In the genomic region with DNA sequence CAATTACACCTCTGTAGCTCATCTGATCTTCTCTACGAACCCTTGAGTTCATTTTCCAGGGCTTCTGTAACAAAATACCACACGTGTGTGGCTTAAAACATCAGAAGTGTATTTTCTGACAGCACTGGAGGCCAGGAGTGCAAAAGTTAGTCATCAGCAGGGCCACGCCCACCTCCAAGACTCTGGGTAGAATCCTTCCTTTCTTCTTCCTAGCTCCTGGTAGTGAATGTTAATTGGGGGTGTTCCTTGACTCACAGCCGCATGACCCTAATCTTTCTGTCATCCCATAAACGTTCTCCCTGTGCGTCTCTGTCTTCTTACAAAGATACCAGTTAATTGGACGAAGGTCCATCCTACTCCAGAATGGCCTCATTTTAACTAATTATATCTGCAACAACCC, we compare ENCODE assay signal across 22 cellular contexts.
A peak's percentile ranks its signal among the peaks of the same experiment; 100 is the strongest.
DNase-seq lines count a peak whose midpoint lies in the region; ATAC-seq, FAIRE-seq and TF ChIP-seq lines count a peak whose summit lies in the region.
"Had no signal": no experiment of that assay in that cellular context is flagged by ENCODE, and none has a peak within 500 bp of the region (broad histone marks: within the 10 kb centered on the region; RNA-seq: fewer than 3 reads in every experiment).

No MANE protein-coding gene starts in this region.

- no peak overlapping the region for H2AFZ ChIP-seq in IMR-90 (replicated peaks; ENCODE audit: low read length, poor library complexity)

- H2AK9ac ChIP-seq in IMR-90 (replicated peaks; ENCODE audit: low read depth, low read length, poor library complexity) = no peak overlapping the region

- no peak overlapping the region for H3K14ac ChIP-seq in IMR-90 (replicated peaks; ENCODE audit: low read depth, low read length)

- no peak overlapping the region for H4K8ac ChIP-seq in IMR-90 (ENCODE audit: low read depth in 2 of 2, low read length in 2 of 2)

- POLR2A ChIA-PET in IMR-90 (lab: Charles Lee; ENCODE audit: unreplicated experiment) = no interaction called here
- POLR2A ChIA-PET in activated CD4-positive, alpha-beta memory T cell treated with anti-CD3 and anti-CD28 coated beads for 36 hours (lab: Charles Lee) = no interaction called here

- H3K27ac Mint-ChIP-seq in activated CD4-positive, alpha-beta memory T cell treated with anti-CD3 and anti-CD28 coated beads for 36 hours = no peak overlapping the region
- H3K27ac Mint-ChIP-seq: CD4-positive, alpha-beta T cell had no signal

- H3K4me3 Mint-ChIP-seq in activated CD4-positive, alpha-beta memory T cell treated with anti-CD3 and anti-CD28 coated beads for 36 hours = no peak overlapping the region
- H3K4me3 Mint-ChIP-seq: CD4-positive, alpha-beta T cell had no signal

- no peak overlapping the region for H3K27ac ChIP-seq in IMR-90 (ENCODE audit: insufficient read depth, low read length)
- H3K27ac ChIP-seq: BLaER1 had no signal

- H2BK15ac ChIP-seq in IMR-90 (ENCODE audit: low read depth, low read length) = no peak overlapping the region

- H3K36me3 ChIP-seq in IMR-90 (ENCODE audit: control insufficient read depth, insufficient read depth, low read length) (no peaks in the 10 kb centered on the region), bronchial epithelial cell (ENCODE audit: control insufficient read depth, insufficient read depth, low read length) (no peaks in the 10 kb centered on the region)
- H3K36me3 ChIP-seq: BLaER1 had no signal

- no peaks in the 10 kb centered on the region for H3K79me1 ChIP-seq in IMR-90 (ENCODE audit: low read depth in 1 of 2, low read length in 2 of 2)

- peak; percentile 17 for DNase-seq in Daoy (ENCODE audit: low read depth)
- peak; percentile 16 for DNase-seq in IMR-90
- peak; percentile 12 for DNase-seq in bronchial epithelial cell (ENCODE audit: low read depth)
- DNase-seq in retinal pigment epithelial cell (ENCODE audit: low read depth) = peak; percentile 0
- DNase-seq in NCI-H510A (lab: John Stamatoyannopoulos, UW) = no peak
- no peak for DNase-seq in activated CD4-positive, alpha-beta memory T cell treated with anti-CD3 and anti-CD28 coated beads for 36 hours
- no peak for DNase-seq in DMS153 treated with DMSO at 0.1 percent for 48 hours (lab: John Stamatoyannopoulos, UW; ENCODE audit: unreplicated experiment)
- DNase-seq: Caco-2; CD4-positive, alpha-beta T cell; GDM1; NCI-H1092; NCI-H1436 treated with DMSO at 0.1 percent for 48 hours; NCI-H2029; NCI-H226; NCI-H524 treated with DMSO at 0.1 percent for 48 hours; NCI-H82; T-helper 1 cell had no signal

- H3K4me2 ChIP-seq in IMR-90 (ENCODE audit: low read depth, low read length) = no peak overlapping the region
- H3K4me2 ChIP-seq: BLaER1 had no signal

- no peak for ATAC-seq in IMR-90 (ENCODE audit: low read depth)
- ATAC-seq: K562, Panc1 had no signal

- CTCF ChIA-PET in IMR-90 (lab: Yijun Ruan, JAX) = interaction anchor here (1.6 kb wide), 1 partner anchor 12 kb away, joined by 3 read pairs; no protein-coding TSS in a partner anchor
- CTCF ChIA-PET in activated CD4-positive, alpha-beta memory T cell treated with anti-CD3 and anti-CD28 coated beads for 36 hours (lab: Charles Lee) = no interaction called here

- no peak overlapping the region for H4K5ac ChIP-seq in IMR-90 (ENCODE audit: low read depth, low read length)

- no peak for TF ChIP-seq POLR2A in IMR-90 (IDR thresholded peaks at IDR 0.05; ENCODE audit: low read depth, low read length)

- WGBS in IMR-90 (ENCODE audit: extremely low coverage in 2 of 2, insufficient read length in 1 of 2), 2 experiments = no CpG with 5 or more reads among the region's 7 CpGs

- H3K4me3 ChIP-seq in IMR-90 (ENCODE audit: insufficient read depth, low read depth, low read length) = no peak overlapping the region
- no peak overlapping the region for H3K4me3 ChIP-seq in bronchial epithelial cell (ENCODE audit: low read depth, low read length)
- H3K4me3 ChIP-seq in retinal pigment epithelial cell (ENCODE audit: low read length) = no peak overlapping the region
- H3K4me3 ChIP-seq: BLaER1, K562 had no signal

- no TSS peak for BruUV-seq in IMR-90 (replicated peaks; lab: Mats Ljungman, UMichigan)

- no peak for FAIRE-seq in bronchial epithelial cell (lab: Jason Lieb, UNC)
- FAIRE-seq: GM18507, H1, K562 had no signal

- H3K27me3 Mint-ChIP-seq in activated CD4-positive, alpha-beta memory T cell treated with anti-CD3 and anti-CD28 coated beads for 36 hours = no peaks in the 10 kb centered on the region
- H3K27me3 Mint-ChIP-seq: CD4-positive, alpha-beta T cell had no signal

- no peak overlapping the region for H3K9ac ChIP-seq in IMR-90 (ENCODE audit: low read depth, low read length)
- H3K9ac ChIP-seq: BLaER1 had no signal

- no peak overlapping the region for H3K56ac ChIP-seq in IMR-90 (ENCODE audit: extremely low read depth, insufficient read depth, low read length)

- TF ChIP-seq CTCF in IMR-90 (conservative IDR thresholded peaks at IDR 0.05; ENCODE audit: low read depth, low read length) = no peak
- TF ChIP-seq CTCF in bronchial epithelial cell (IDR thresholded peaks at IDR 0.05; ENCODE audit: insufficient read depth, low read length, severe bottlenecking) = no peak
- TF ChIP-seq CTCF in retinal pigment epithelial cell (conservative IDR thresholded peaks at IDR 0.05; ENCODE audit: low read depth, low read length) = no peak

- in situ Hi-C loops in IMR-90 (cut with MboI; ENCODE audit: low sequenced_read_pairs) = no loop called here

- H3K4ac ChIP-seq in IMR-90 (ENCODE audit: low read depth, low read length) = no peak overlapping the region

- dilution Hi-C loops in IMR-90 (cut with HindIII; ENCODE audit: low sequenced_read_pairs, unreplicated experiment) = no loop called here

- H3K36me3 Mint-ChIP-seq in activated CD4-positive, alpha-beta memory T cell treated with anti-CD3 and anti-CD28 coated beads for 36 hours = no peaks in the 10 kb centered on the region

- intact Hi-C loops in IMR-90 (cut with micrococcal nuclease) = no loop called here
- intact Hi-C loops in activated CD4-positive, alpha-beta memory T cell treated with anti-CD3 and anti-CD28 coated beads for 36 hours (cut with micrococcal nuclease) = no loop called here

- no peak for TF ChIP-seq RAD21 in IMR-90 (IDR thresholded peaks at IDR 0.05; ENCODE audit: low read length)

- H2AK5ac ChIP-seq in IMR-90 (ENCODE audit: low read depth, low read length) = no peak overlapping the region

- no peak overlapping the region for H4K91ac ChIP-seq in IMR-90 (ENCODE audit: insufficient read depth, low read depth, low read length)

- H4K20me1 ChIP-seq in IMR-90 (ENCODE audit: insufficient read depth, low read length) = no peaks in the 10 kb centered on the region
- H4K20me1 ChIP-seq: BLaER1 had no signal

- no peaks in the 10 kb centered on the region for H3K9me3 ChIP-seq in IMR-90 (ENCODE audit: control insufficient read depth, insufficient read depth, low read length)
- H3K9me3 ChIP-seq: BLaER1, Caco-2 had no signal

- H3K27me3 ChIP-seq in IMR-90 (ENCODE audit: control insufficient read depth, insufficient read depth, low read length) (no peaks in the 10 kb centered on the region), bronchial epithelial cell (ENCODE audit: control insufficient read depth, insufficient read depth, low read length) (no peaks in the 10 kb centered on the region)
- H3K27me3 ChIP-seq: BLaER1 had no signal

- H3K4me1 Mint-ChIP-seq in activated CD4-positive, alpha-beta memory T cell treated with anti-CD3 and anti-CD28 coated beads for 36 hours (ENCODE audit: low read depth) = no peaks in the 10 kb centered on the region

- H2BK120ac ChIP-seq in IMR-90 (ENCODE audit: low read depth, low read length) = no peak overlapping the region

- H2BK20ac ChIP-seq in IMR-90 (ENCODE audit: low read depth, low read length) = no peak overlapping the region

- H3K18ac ChIP-seq in IMR-90 (ENCODE audit: low read depth, low read length) = no peak overlapping the region

- H2BK5ac ChIP-seq in IMR-90 (ENCODE audit: low read depth, low read length, poor library complexity, severe bottlenecking) = no peak overlapping the region

- H3K9me1 ChIP-seq in IMR-90 (ENCODE audit: insufficient read depth, low read length) = no peaks in the 10 kb centered on the region

- no peak overlapping the region for H3K23ac ChIP-seq in IMR-90 (ENCODE audit: low read depth, low read length)

- H3K9me3 Mint-ChIP-seq in activated CD4-positive, alpha-beta memory T cell treated with anti-CD3 and anti-CD28 coated beads for 36 hours = peaks cover 4% of the 10 kb centered on the region

- H3K4me1 ChIP-seq in IMR-90 (ENCODE audit: control insufficient read depth, insufficient read depth, low read length) = no peaks in the 10 kb centered on the region; the same call in 1 of the 2 replicates
- H3K4me1 ChIP-seq: BLaER1, Caco-2 had no signal

TF ChIP-seq in IMR-90, 13 proteins besides CTCF, POLR2A, EP300 and RAD21 (continues in another document):
- TF ChIP-seq MXI1 (IDR thresholded peaks at IDR 0.05; ENCODE audit: borderline replicate concordance, low read depth, low read length) (no peak), CEBPB (IDR thresholded peaks at IDR 0.05; ENCODE audit: low read depth, low read length) (no peak), RFX5 (IDR thresholded peaks at IDR 0.05; ENCODE audit: low read depth, low read length) (no peak), MAFK (IDR thresholded peaks at IDR 0.05; ENCODE audit: low read depth, low read length) (no peak), FOS (IDR thresholded peaks at IDR 0.05; ENCODE audit: low read depth, low read length) (no peak), RCOR1 (IDR thresholded peaks at IDR 0.05; ENCODE audit: insufficient replicate concordance, low read length) (no peak), NFE2L2 (IDR thresholded peaks at IDR 0.05; ENCODE audit: low read depth, low read length) (no peak), MAZ (IDR thresholded peaks at IDR 0.05; ENCODE audit: borderline replicate concordance, low read depth, low read length) (no peak), CHD1 (IDR thresholded peaks at IDR 0.05; ENCODE audit: low read depth, low read length) (no peak)
- TF ChIP-seq, protein P1, sequence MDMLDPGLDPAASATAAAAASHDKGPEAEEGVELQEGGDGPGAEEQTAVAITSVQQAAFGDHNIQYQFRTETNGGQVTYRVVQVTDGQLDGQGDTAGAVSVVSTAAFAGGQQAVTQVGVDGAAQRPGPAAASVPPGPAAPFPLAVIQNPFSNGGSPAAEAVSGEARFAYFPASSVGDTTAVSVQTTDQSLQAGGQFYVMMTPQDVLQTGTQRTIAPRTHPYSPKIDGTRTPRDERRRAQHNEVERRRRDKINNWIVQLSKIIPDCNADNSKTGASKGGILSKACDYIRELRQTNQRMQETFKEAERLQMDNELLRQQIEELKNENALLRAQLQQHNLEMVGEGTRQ (IDR thresholded peaks at IDR 0.05; ENCODE audit: low read depth, low read length) = no peak

Comparison
In these comparisons a context has a peak if more than half of its experiments do, and no peak if none do; other contexts are left out.
1. DNase-seq: peak in Daoy (single experiment), IMR-90 (single experiment), bronchial epithelial cell (single experiment) and retinal pigment epithelial cell (single experiment); none in NCI-H510A (single experiment), activated CD4-positive, alpha-beta memory T cell treated with anti-CD3 and anti-CD28 coated beads for 36 hours (single experiment) and DMS153 treated with DMSO at 0.1 percent for 48 hours (single experiment).